In genomic region chr4:79935264-79935663, GRCh38 we compare ENCODE assay signal across 25 cellular contexts.
"Had no signal": no experiment of that assay in that cellular context is flagged by ENCODE, and none has a peak within 500 bp of the region (broad histone marks: within the 10 kb centered on the region; RNA-seq: fewer than 3 reads in every experiment).

No MANE protein-coding gene starts in this region.

- H3K27ac ChIP-seq: coronary artery, foreskin keratinocyte, heart right ventricle, lower lobe of right lung, neural progenitor cell, parathyroid adenoma, skin epidermis, spleen, thoracic aorta, tibial nerve, upper lobe of left lung had no signal

- H3K9ac ChIP-seq: neural progenitor cell, parathyroid adenoma had no signal

- FAIRE-seq: endothelial cell of umbilical vein, urothelium cell line had no signal

- ATAC-seq: foreskin keratinocyte; heart right ventricle; left colon; left ventricle myocardium superior; lower lobe of right lung; natural killer cell; stimulated activated memory B cell treated with anti-CD40 and anti-IgM and Interleukin-4, amounts not matched to agents 10 μg/mL and 1 μg/mL and 100 μg/mL, for 72 hours had no signal

- H3K4me1 ChIP-seq: foreskin keratinocyte, lower lobe of right lung, neural progenitor cell, parathyroid adenoma, tibial nerve, upper lobe of left lung had no signal

- H3K79me2 ChIP-seq: parathyroid adenoma had no signal

- H3K9me3 ChIP-seq: esophagus muscularis mucosa, heart right ventricle, lower lobe of right lung, spleen, thoracic aorta, tibial nerve, upper lobe of left lung had no signal

- H2AFZ ChIP-seq: neural progenitor cell, parathyroid adenoma had no signal

- H3K4me2 ChIP-seq: neural progenitor cell had no signal

- H3K27me3 ChIP-seq: esophagus muscularis mucosa, foreskin keratinocyte, heart right ventricle, neural progenitor cell, spleen, tibial nerve, upper lobe of left lung had no signal

- DNase-seq: effector memory CD4-positive, alpha-beta T cell; foreskin keratinocyte; glutamatergic neuron; heart right ventricle; hypothalamus; immature natural killer cell; islet precursor cell; kidney glomerular epithelial cell; left colon; left ventricle myocardium superior; lower lobe of right lung; natural killer cell; spleen; stimulated activated CD4-positive, alpha-beta T cell treated with anti-CD3 and anti-CD28 coated beads, Interleukin-4, amount 100 ng/mL, for 4 hours; upper lobe of left lung had no signal

- H3K4me3 ChIP-seq: coronary artery, esophagus muscularis mucosa, heart right ventricle, lower lobe of right lung, neural progenitor cell, skin epidermis, spleen, thoracic aorta, tibial nerve, upper lobe of left lung had no signal

- H3K36me3 ChIP-seq: heart right ventricle, lower lobe of right lung, neural progenitor cell, thoracic aorta, upper lobe of left lung had no signal
